Comparison of ENCODE assay signal across 8 cellular contexts in the genomic region with DNA sequence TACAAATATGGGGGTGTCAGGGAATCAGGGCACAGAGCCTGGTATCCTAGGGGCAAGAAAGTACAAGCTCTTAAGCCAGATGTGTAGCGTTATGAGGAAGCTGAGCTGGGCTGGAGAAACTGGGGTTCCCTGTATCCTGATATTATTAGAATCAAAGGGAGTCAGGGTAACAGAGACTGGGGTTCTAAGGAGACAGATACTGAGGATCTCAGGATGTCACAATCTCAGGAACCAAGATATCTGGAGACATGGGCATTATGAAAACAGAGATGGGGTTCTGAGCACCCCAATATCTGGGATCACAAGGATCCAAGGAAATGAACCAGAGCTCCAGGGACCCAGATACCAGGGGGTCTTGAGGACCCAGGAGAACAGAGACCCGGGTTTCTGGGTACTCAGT. TPM values are rescaled to one million over a fixed set of nuclear protein-coding genes. Genes with fewer than 3 reads are reported as not detected.
A peak's percentile ranks its signal among the peaks of the same experiment; 100 is the strongest.
DNase-seq lines count a peak whose midpoint lies in the region; ATAC-seq and TF ChIP-seq lines count a peak whose summit lies in the region.

No MANE protein-coding gene starts in this region.

- no peak overlapping the region for H4K5ac ChIP-seq in mesendoderm (ENCODE audit: low read length)

- H3K18ac ChIP-seq in mesendoderm (ENCODE audit: low read length) = peak overlapping the region; percentile 95

- no peak overlapping the region for H3K9ac ChIP-seq in mesendoderm (ENCODE audit: low read length)

- no CpG with 5 or more reads among the region's 2 CpGs for whole genome bisulfite sequencing in mesendoderm (ENCODE audit: extremely low coverage, insufficient coverage, low lambda C conversion rate)
- WGBS in urinary bladder = 46% methylated on average over 2 of the region's 2 CpGs

- TF ChIP-seq CTCF in brain microvascular endothelial cell (IDR thresholded peaks at IDR 0.05; ENCODE audit: low read depth, low read length, missing control alignments) = no peak

- peak overlapping the region; percentile 65 for H3K4me3 ChIP-seq in brain microvascular endothelial cell (ENCODE audit: low read depth, low read length)
- no peak overlapping the region for H3K4me3 ChIP-seq in mesendoderm (ENCODE audit: low read length)
- peak overlapping the region; percentile 89 for H3K4me3 ChIP-seq in urinary bladder (ENCODE audit: low read depth, low read length)

- H3K4ac ChIP-seq in mesendoderm (ENCODE audit: low read depth, low read length) = no peak overlapping the region

- no peaks in the 10 kb centered on the region for H3K79me2 ChIP-seq in mesendoderm (ENCODE audit: control insufficient read depth, insufficient read depth, low read length)

- H3K27me3 ChIP-seq in brain microvascular endothelial cell (replicated peaks) = no peaks in the 10 kb centered on the region
- peaks cover 3% of the 10 kb centered on the region for H3K27me3 ChIP-seq in mesendoderm (ENCODE audit: insufficient read depth, low read length, poor library complexity)

- in situ Hi-C loops in brain microvascular endothelial cell (cut with HindIII; ENCODE audit: low pct_ligation_motif_present, low sequenced_read_pairs) = no loop called here

- H3K4me1 ChIP-seq in mesendoderm (ENCODE audit: control insufficient read depth, low read depth, low read length) = peaks cover 3% of the 10 kb centered on the region
- no peaks in the 10 kb centered on the region for H3K4me1 ChIP-seq in urinary bladder (ENCODE audit: insufficient read depth)

- H3K27ac ChIP-seq in brain microvascular endothelial cell = no peak overlapping the region
- no peak overlapping the region for H3K27ac ChIP-seq in mesendoderm (ENCODE audit: low read depth, low read length)
- H3K27ac ChIP-seq in urinary bladder (ENCODE audit: low read depth) = peak overlapping the region; percentile 90

- no peak overlapping the region for H3K4me2 ChIP-seq in mesendoderm (ENCODE audit: low read length)

- no peak overlapping the region for H2AK5ac ChIP-seq in mesendoderm (ENCODE audit: low read length)

- H3K79me1 ChIP-seq in mesendoderm (ENCODE audit: low read length) = no peaks in the 10 kb centered on the region

- H3K36me3 ChIP-seq in brain microvascular endothelial cell (replicated peaks) (peaks cover 18% of the 10 kb centered on the region), mesendoderm (ENCODE audit: control insufficient read depth, insufficient read depth, low read length) (no peaks in the 10 kb centered on the region), urinary bladder (ENCODE audit: insufficient read depth) (no peaks in the 10 kb centered on the region)

- intact Hi-C loops in Right ventricle myocardium superior (cut with DNase I) (no loop called here), left ventricle myocardium superior (cut with micrococcal nuclease) (no loop called here)

- no peak for ATAC-seq in Right ventricle myocardium superior (ENCODE audit: poor library complexity)
- no peak for ATAC-seq in left ventricle myocardium superior

- peak overlapping the region; percentile 82 for H3K56ac ChIP-seq in mesendoderm (ENCODE audit: low read length)

- no peak overlapping the region for H3K23ac ChIP-seq in mesendoderm (ENCODE audit: low read length)

- no peak overlapping the region for H4K8ac ChIP-seq in mesendoderm (ENCODE audit: low read depth, low read length)

- no peak overlapping the region for H2BK5ac ChIP-seq in mesendoderm (ENCODE audit: low read length)

- no peak overlapping the region for H2BK15ac ChIP-seq in mesendoderm (replicated peaks; ENCODE audit: low read depth)

- H2BK120ac ChIP-seq in mesendoderm (ENCODE audit: low read depth, low read length) = no peak overlapping the region

- DNase-seq in Right ventricle myocardium superior (peak; percentile 13), left ventricle myocardium superior (no peak), brain microvascular endothelial cell (no peak), mesendoderm (no peak), ureter (ENCODE audit: low spot score) (no peak), anterior cingulate cortex (lab: John Stamatoyannopoulos, UW) (no peak), HUDEP-2 (lab: John Stamatoyannopoulos, UW; ENCODE audit: unreplicated experiment in 76 of 76) (no peak)

RNA-seq across cellular contexts. Expression of a gene that starts 0.8 kb away (rescaled TPM):
- 14.6 TPM for total RNA-seq in Right ventricle myocardium superior
- 14.5 TPM for total RNA-seq in left ventricle myocardium superior
- 1.8 TPM for polyA plus RNA-seq in mesendoderm (2013, experiment 1 of 2)
- polyA plus RNA-seq in mesendoderm (2013, experiment 2 of 2) = 1.7 TPM
- total RNA-seq in urinary bladder = 2.5 TPM
- polyA plus RNA-seq in urinary bladder = 93.0 TPM
- total RNA-seq in ureter = 68.4 TPM

RNA-seq across cellular contexts. Expression of a gene that starts 28.4 kb away (rescaled TPM):
- total RNA-seq in Right ventricle myocardium superior = not detected
- total RNA-seq in left ventricle myocardium superior = not detected
- 4.6 TPM for polyA plus RNA-seq in mesendoderm (2013, experiment 1 of 2)
- polyA plus RNA-seq in mesendoderm (2013, experiment 2 of 2) = 5.2 TPM
- 4.7 TPM for total RNA-seq in urinary bladder
- 6.1 TPM for polyA plus RNA-seq in urinary bladder
- 49.5 TPM for total RNA-seq in ureter

RNA-seq across cellular contexts. Expression of a gene that starts 50.4 kb away (rescaled TPM):
- total RNA-seq in Right ventricle myocardium superior (not detected), left ventricle myocardium superior (not detected), urinary bladder (not detected), ureter (not detected)
- polyA plus RNA-seq in mesendoderm (2013, experiment 1 of 2) = not detected
- polyA plus RNA-seq in mesendoderm (2013, experiment 2 of 2) = not detected
- polyA plus RNA-seq in urinary bladder = not detected

RNA-seq across cellular contexts. Expression of a gene that starts 59.6 kb away (rescaled TPM):
- 86.2 TPM for total RNA-seq in Right ventricle myocardium superior
- total RNA-seq in left ventricle myocardium superior = 85.5 TPM
- 36.8 TPM for polyA plus RNA-seq in mesendoderm (2013, experiment 1 of 2)
- 35.8 TPM for polyA plus RNA-seq in mesendoderm (2013, experiment 2 of 2)
- total RNA-seq in urinary bladder = 35.3 TPM
- 77.4 TPM for polyA plus RNA-seq in urinary bladder
- total RNA-seq in ureter = 136 TPM
